In genomic region chr6:42505377-42505702, GRCh38 we compare ENCODE assay signal across 14 cellular contexts. TPM values are rescaled to one million over a fixed set of nuclear protein-coding genes. Genes with fewer than 3 reads are reported as not detected.
DNase-seq lines count a peak whose midpoint lies in the region; ATAC-seq and TF ChIP-seq lines count a peak whose summit lies in the region.
"Had no signal": no experiment of that assay in that cellular context is flagged by ENCODE, and none has a peak within 500 bp of the region (broad histone marks: within the 10 kb centered on the region; RNA-seq: fewer than 3 reads in every experiment).

No MANE protein-coding gene starts in this region.

- H3K4me3 ChIP-seq in cardiac fibroblast (replicated peaks in 1 of 2; ENCODE audit: low read depth in 2 of 2, low read length in 2 of 2) = no peak overlapping the region
- H3K4me3 ChIP-seq: hepatocyte had no signal

- no peaks in the 10 kb centered on the region for H3K27me3 Mint-ChIP-seq in activated CD8-positive, alpha-beta T cell treated with anti-CD3 and anti-CD28 coated beads for 36 hours
- peaks cover 8% of the 10 kb centered on the region for H3K27me3 Mint-ChIP-seq in activated CD8-positive, alpha-beta T cell treated with anti-CD3 and anti-CD28 coated beads, Interleukin-2, amount 10 ng/mL, durations not matched to agents 7 days and 5 days (ENCODE audit: low read depth)

- H3K27ac Mint-ChIP-seq in activated CD8-positive, alpha-beta T cell treated with anti-CD3 and anti-CD28 coated beads for 36 hours = no peak overlapping the region
- no peak overlapping the region for H3K27ac Mint-ChIP-seq in activated CD8-positive, alpha-beta T cell treated with anti-CD3 and anti-CD28 coated beads, Interleukin-2, amount 10 ng/mL, durations not matched to agents 7 days and 5 days

- CTCF ChIA-PET in activated CD8-positive, alpha-beta T cell treated with anti-CD3 and anti-CD28 coated beads for 36 hours (lab: Charles Lee) = interaction anchor here (0.6 to 2.0 kb wide), 3 partner anchors 27 to 65 kb away, joined by 4 to 9 read pairs (median 5); no protein-coding TSS in a partner anchor
- CTCF ChIA-PET in activated CD8-positive, alpha-beta T cell treated with anti-CD3 and anti-CD28 coated beads, Interleukin-2, amount 10 ng/mL, durations not matched to agents 7 days and 5 days (lab: Charles Lee) = interaction anchor here (1.1 kb wide), 1 partner anchor 42 kb away, joined by 7 read pairs; no protein-coding TSS in a partner anchor

- H3K4me1 Mint-ChIP-seq in activated CD8-positive, alpha-beta T cell treated with anti-CD3 and anti-CD28 coated beads for 36 hours (ENCODE audit: low read depth) = peaks cover 4% of the 10 kb centered on the region
- H3K4me1 Mint-ChIP-seq in activated CD8-positive, alpha-beta T cell treated with anti-CD3 and anti-CD28 coated beads, Interleukin-2, amount 10 ng/mL, durations not matched to agents 7 days and 5 days (ENCODE audit: low read depth) = no peaks in the 10 kb centered on the region

- H3K9me3 Mint-ChIP-seq in activated CD8-positive, alpha-beta T cell treated with anti-CD3 and anti-CD28 coated beads for 36 hours = peaks cover 3% of the 10 kb centered on the region
- no peaks in the 10 kb centered on the region for H3K9me3 Mint-ChIP-seq in activated CD8-positive, alpha-beta T cell treated with anti-CD3 and anti-CD28 coated beads, Interleukin-2, amount 10 ng/mL, durations not matched to agents 7 days and 5 days (ENCODE audit: insufficient read depth)

- no peak for DNase-seq in activated CD8-positive, alpha-beta T cell treated with anti-CD3 and anti-CD28 coated beads for 36 hours
- no peak for DNase-seq in activated CD8-positive, alpha-beta T cell treated with anti-CD3 and anti-CD28 coated beads, Interleukin-2, amount 10 ng/mL, durations not matched to agents 7 days and 5 days
- DNase-seq in MV-4-11 (lab: John Stamatoyannopoulos, UW) (peak; percentile 68), cardiac fibroblast (ENCODE audit: low read depth in 2 of 2) (peak; percentile 36 to 82), renal cortical epithelial cell (ENCODE audit: low read depth) (peak; percentile 28), NCI-H2107 treated with DMSO at 0.1 percent for 48 hours (lab: John Stamatoyannopoulos, UW; ENCODE audit: unreplicated experiment) (no peak), NCI-H774 (lab: John Stamatoyannopoulos, UW) (no peak)
- DNase-seq in stimulated activated naive CD4-positive, alpha-beta T cell treated with Interleukin-2 at 50 U/mL for 16 hours (lab: John Stamatoyannopoulos, UW) = no peak
- DNase-seq: GDM1; NCI-H146; OCI-M1; small intestine; stimulated activated CD8-positive, alpha-beta memory T cell treated with anti-CD3 and anti-CD28 coated beads, Interleukin-4, amount 100 ng/mL, for 48 hours had no signal

- POLR2A ChIA-PET in activated CD8-positive, alpha-beta T cell treated with anti-CD3 and anti-CD28 coated beads for 36 hours (lab: Charles Lee) = interaction anchor here (0.8 kb wide), 1 partner anchor 82 kb away, joined by 3 read pairs; no protein-coding TSS in a partner anchor
- POLR2A ChIA-PET in activated CD8-positive, alpha-beta T cell treated with anti-CD3 and anti-CD28 coated beads, Interleukin-2, amount 10 ng/mL, durations not matched to agents 7 days and 5 days (lab: Charles Lee) = no interaction called here

- H3K36me3 Mint-ChIP-seq in activated CD8-positive, alpha-beta T cell treated with anti-CD3 and anti-CD28 coated beads for 36 hours (ENCODE audit: low read depth) = no peaks in the 10 kb centered on the region
- no peaks in the 10 kb centered on the region for H3K36me3 Mint-ChIP-seq in activated CD8-positive, alpha-beta T cell treated with anti-CD3 and anti-CD28 coated beads, Interleukin-2, amount 10 ng/mL, durations not matched to agents 7 days and 5 days (ENCODE audit: low read depth)

- peak; percentile 69 for ATAC-seq in activated CD8-positive, alpha-beta T cell treated with anti-CD3 and anti-CD28 coated beads for 36 hours
- ATAC-seq in activated CD8-positive, alpha-beta T cell treated with anti-CD3 and anti-CD28 coated beads, Interleukin-2, amount 10 ng/mL, durations not matched to agents 7 days and 5 days = no peak

- no peak overlapping the region for H3K4me3 Mint-ChIP-seq in activated CD8-positive, alpha-beta T cell treated with anti-CD3 and anti-CD28 coated beads for 36 hours
- no peak overlapping the region for H3K4me3 Mint-ChIP-seq in activated CD8-positive, alpha-beta T cell treated with anti-CD3 and anti-CD28 coated beads, Interleukin-2, amount 10 ng/mL, durations not matched to agents 7 days and 5 days

- intact Hi-C loops in activated CD8-positive, alpha-beta T cell treated with anti-CD3 and anti-CD28 coated beads for 36 hours (cut with micrococcal nuclease) = no loop called here

- TF ChIP-seq CTCF in activated CD8-positive, alpha-beta T cell treated with anti-CD3 and anti-CD28 coated beads for 36 hours (IDR thresholded peaks at IDR 0.05) = no peak
- no peak for TF ChIP-seq CTCF in cardiac fibroblast (IDR thresholded peaks at IDR 0.05; ENCODE audit: low read depth, low read length)

RNA-seq across cellular contexts. Expression of gene TRERF1, which starts 53.6 kb away (rescaled TPM):
- total RNA-seq in activated CD8-positive, alpha-beta T cell treated with anti-CD3 and anti-CD28 coated beads for 36 hours = 1 to 10 TPM; 6.5 to 6.9 TPM
- total RNA-seq in activated CD8-positive, alpha-beta T cell treated with anti-CD3 and anti-CD28 coated beads, Interleukin-2, amount 10 ng/mL, durations not matched to agents 7 days and 5 days = 10 to 100 TPM; 11.3 to 11.8 TPM
- total RNA-seq in renal cortical epithelial cell = 0.35 and 1.3 TPM in 2 replicates

RNA-seq across cellular contexts. Expression of gene UBR2, which starts 58.5 kb away (rescaled TPM):
- total RNA-seq in activated CD8-positive, alpha-beta T cell treated with anti-CD3 and anti-CD28 coated beads for 36 hours = 10 to 100 TPM; 24.5 to 25.8 TPM
- 10 to 100 TPM; 23.6 to 24.8 TPM for total RNA-seq in activated CD8-positive, alpha-beta T cell treated with anti-CD3 and anti-CD28 coated beads, Interleukin-2, amount 10 ng/mL, durations not matched to agents 7 days and 5 days
- total RNA-seq in renal cortical epithelial cell = 21.4 and 37.9 TPM in 2 replicates

Comparison
In these comparisons a context has a peak if more than half of its experiments do, and no peak if none do; other contexts are left out.
1. DNase-seq: peak in MV-4-11 (single experiment), cardiac fibroblast (2 of 2) and renal cortical epithelial cell (single experiment); none in activated CD8-positive, alpha-beta T cell treated with anti-CD3 and anti-CD28 coated beads for 36 hours (single experiment), activated CD8-positive, alpha-beta T cell treated with anti-CD3 and anti-CD28 coated beads, Interleukin-2, amount 10 ng/mL, durations not matched to agents 7 days and 5 days (single experiment), NCI-H2107 treated with DMSO at 0.1 percent for 48 hours (single experiment), stimulated activated naive CD4-positive, alpha-beta T cell treated with Interleukin-2 at 50 U/mL for 16 hours (single experiment) and NCI-H774 (single experiment).